In genomic region chr11:86807356-86807755, GRCh38 we compare ENCODE assay signal across 25 cellular contexts. TPM values are rescaled to one million over a fixed set of nuclear protein-coding genes. Genes with fewer than 3 reads are reported as not detected.
DNase-seq lines count a peak whose midpoint lies in the region; ATAC-seq and TF ChIP-seq lines count a peak whose summit lies in the region.
"Had no signal": no experiment of that assay in that cellular context is flagged by ENCODE, and none has a peak within 500 bp of the region (broad histone marks: within the 10 kb centered on the region; RNA-seq: fewer than 3 reads in every experiment).

No MANE protein-coding gene starts in this region.

- no peak overlapping the region for H4K8ac ChIP-seq in IMR-90 (ENCODE audit: low read depth in 2 of 2, low read length in 2 of 2)

- H3K18ac ChIP-seq in IMR-90 (ENCODE audit: low read depth, low read length): no peak overlapping the region

- H2AK5ac ChIP-seq in IMR-90 (ENCODE audit: low read depth, low read length): peak overlapping the region; percentile 14; the same call in 1 of the 2 replicates

- no peak overlapping the region for H2BK15ac ChIP-seq in IMR-90 (ENCODE audit: low read depth, low read length)

- H3K4me3 Mint-ChIP-seq in chondrocyte (ENCODE audit: unreplicated experiment): no peak overlapping the region
- H3K4me3 Mint-ChIP-seq: activated CD4-positive, alpha-beta T cell treated with anti-CD3 and anti-CD28 coated beads, Interleukin-2, amount 10 ng/mL, durations not matched to agents 7 days and 5 days; H9; stimulated activated naive B cell treated with anti-CD40 and anti-IgM and Interleukin-4, amounts not matched to agents 10 μg/mL and 1 μg/mL and 100 μg/mL, for 72 hours; T-helper 2 cell treated with Interferon-gamma antibody and Interleukin-4, amounts not matched to agents 5 μg/mL and 100 μg/mL, for 36 hours had no signal

- no peak overlapping the region for H3K23ac ChIP-seq in IMR-90 (ENCODE audit: low read depth, low read length)

- CTCF ChIA-PET in IMR-90 (lab: Yijun Ruan, JAX): no interaction called here

- H3K27ac Mint-ChIP-seq in chondrocyte (ENCODE audit: unreplicated experiment): peak overlapping the region; percentile 79
- H3K27ac Mint-ChIP-seq: activated T-helper 2 cell treated with anti-CD3 and anti-CD28 coated beads, Interferon-gamma antibody, Interleukin-2, Interleukin-4, amounts not matched to agents 10 μg/mL and 5 μg/mL and 100 μg/mL, durations not matched to agents 14 hours and 24 hours and 36 hours; stimulated activated naive B cell treated with anti-CD40 and anti-IgM and Interleukin-4, amounts not matched to agents 10 μg/mL and 1 μg/mL and 100 μg/mL, for 72 hours; T-helper 2 cell treated with Interferon-gamma antibody and Interleukin-4, amounts not matched to agents 5 μg/mL and 100 μg/mL, for 36 hours had no signal

- H3K56ac ChIP-seq in IMR-90 (ENCODE audit: extremely low read depth, insufficient read depth, low read length): no peak overlapping the region

- H3K4me3 ChIP-seq in IMR-90 (ENCODE audit: insufficient read depth, low read depth, low read length) (no peak overlapping the region), lower lobe of right lung (no peak overlapping the region), rectal smooth muscle tissue (ENCODE audit: low read length) (no peak overlapping the region), mucosa of descending colon (no peak overlapping the region)
- H3K4me3 ChIP-seq: body of pancreas, SK-N-MC, spleen, thoracic aorta had no signal

- no peak overlapping the region for H3K4me2 ChIP-seq in IMR-90 (ENCODE audit: low read depth, low read length)

- peaks cover 30% of the 10 kb centered on the region for H3K36me3 Mint-ChIP-seq in chondrocyte (ENCODE audit: low read depth)
- H3K36me3 Mint-ChIP-seq: stimulated activated naive B cell treated with anti-CD40 and anti-IgM and Interleukin-4, amounts not matched to agents 10 μg/mL and 1 μg/mL and 100 μg/mL, for 72 hours had no signal

- H3K27ac ChIP-seq in IMR-90 (ENCODE audit: insufficient read depth, low read length): no peak overlapping the region
- H3K27ac ChIP-seq in lower lobe of right lung: peak overlapping the region; percentile 4
- peak overlapping the region; percentile 6 for H3K27ac ChIP-seq in rectal smooth muscle tissue (ENCODE audit: low read depth, low read length)
- H3K27ac ChIP-seq: body of pancreas, SK-N-MC, spleen, thoracic aorta, WERI-Rb-1 had no signal

- H3K14ac ChIP-seq in IMR-90 (replicated peaks; ENCODE audit: low read depth, low read length): no peak overlapping the region

- no peak overlapping the region for H2BK20ac ChIP-seq in IMR-90 (ENCODE audit: low read depth, low read length)

- H3K27me3 ChIP-seq in IMR-90 (ENCODE audit: control insufficient read depth, insufficient read depth, low read length): no peaks in the 10 kb centered on the region
- peaks cover 1% of the 10 kb centered on the region for H3K27me3 ChIP-seq in lower lobe of right lung (ENCODE audit: low read depth)
- no peaks in the 10 kb centered on the region for H3K27me3 ChIP-seq in rectal smooth muscle tissue (ENCODE audit: control insufficient read depth, insufficient read depth, low read length)
- H3K27me3 ChIP-seq: body of pancreas had no signal

- no peak for ATAC-seq in IMR-90 (ENCODE audit: low read depth)
- no peak for ATAC-seq in lower lobe of right lung
- ATAC-seq in mucosa of descending colon: no peak
- ATAC-seq: body of pancreas; left ventricle myocardium superior; stimulated activated naive B cell treated with anti-CD40 and anti-IgM and Interleukin-4, amounts not matched to agents 10 μg/mL and 1 μg/mL and 100 μg/mL, for 72 hours had no signal

- H3K9me1 ChIP-seq in IMR-90 (ENCODE audit: insufficient read depth, low read length): peaks cover 15% of the 10 kb centered on the region; the same call in 1 of the 2 replicates

- no peak for TF ChIP-seq CTCF in IMR-90 (conservative IDR thresholded peaks at IDR 0.05; ENCODE audit: low read depth, low read length)
- TF ChIP-seq CTCF in chondrocyte (IDR thresholded peaks at IDR 0.05): no peak
- no peak for TF ChIP-seq CTCF in lower lobe of right lung (IDR thresholded peaks at IDR 0.05)
- no peak for TF ChIP-seq CTCF in mucosa of descending colon (IDR thresholded peaks at IDR 0.05)

- no peaks in the 10 kb centered on the region for H4K20me1 ChIP-seq in IMR-90 (ENCODE audit: insufficient read depth, low read length)

- no peak overlapping the region for H2BK120ac ChIP-seq in IMR-90 (ENCODE audit: low read depth, low read length)

- no peak overlapping the region for H4K91ac ChIP-seq in IMR-90 (ENCODE audit: insufficient read depth, low read depth, low read length)

- no peak overlapping the region for H3K4ac ChIP-seq in IMR-90 (ENCODE audit: low read depth, low read length)

- POLR2A ChIA-PET in IMR-90 (lab: Charles Lee; ENCODE audit: unreplicated experiment): no interaction called here

- H2BK5ac ChIP-seq in IMR-90 (ENCODE audit: low read depth, low read length, poor library complexity, severe bottlenecking): no peak overlapping the region

- H3K4me1 Mint-ChIP-seq in chondrocyte (ENCODE audit: low read depth): peaks cover 100% of the 10 kb centered on the region

- H4K5ac ChIP-seq in IMR-90 (ENCODE audit: low read depth, low read length): no peak overlapping the region

- 100% methylated on average over 1 of the region's 5 CpGs; no CpG with 5 or more reads in 1 of the 2 experiments for WGBS in IMR-90 (ENCODE audit: extremely low coverage in 2 of 2, insufficient read length in 1 of 2), 2 experiments

- no TSS peak for BruUV-seq in IMR-90 (replicated peaks; lab: Mats Ljungman, UMichigan)

- no peak for TF ChIP-seq RAD21 in IMR-90 (IDR thresholded peaks at IDR 0.05; ENCODE audit: low read length)

- intact Hi-C loops in IMR-90 (cut with micrococcal nuclease) (no loop called here), lower lobe of right lung (cut with DNase I) (no loop called here), mucosa of descending colon (cut with DNase I, micrococcal nuclease) (no loop called here)

- TF ChIP-seq POLR2A in IMR-90 (IDR thresholded peaks at IDR 0.05; ENCODE audit: low read depth, low read length): no peak

- H2AK9ac ChIP-seq in IMR-90 (replicated peaks; ENCODE audit: low read depth, low read length, poor library complexity): no peak overlapping the region

- no peaks in the 10 kb centered on the region for H3K27me3 Mint-ChIP-seq in chondrocyte (ENCODE audit: low read depth)

- H3K4me1 ChIP-seq in IMR-90 (ENCODE audit: control insufficient read depth, insufficient read depth, low read length): peaks cover 9% of the 10 kb centered on the region; the same call in 1 of the 2 replicates
- peaks cover 35% of the 10 kb centered on the region for H3K4me1 ChIP-seq in lower lobe of right lung
- peaks cover 28% of the 10 kb centered on the region for H3K4me1 ChIP-seq in rectal smooth muscle tissue (ENCODE audit: control insufficient read depth, insufficient read depth, low read length)
- no peaks in the 10 kb centered on the region for H3K4me1 ChIP-seq in mucosa of descending colon (ENCODE audit: low read depth)

- H3K36me3 ChIP-seq in IMR-90 (ENCODE audit: control insufficient read depth, insufficient read depth, low read length) (0 out of 2 replicates have a peak, but pooled peaks cover 5% of the 10 kb centered on the region), lower lobe of right lung (no peaks in the 10 kb centered on the region), rectal smooth muscle tissue (ENCODE audit: control insufficient read depth, insufficient read depth, low read length) (peaks cover 8% of the 10 kb centered on the region), mucosa of descending colon (ENCODE audit: low read depth) (no peaks in the 10 kb centered on the region)
- H3K36me3 ChIP-seq: spleen, WERI-Rb-1 had no signal

- DNase-seq in IMR-90 (no peak), chondrocyte (ENCODE audit: low spot score) (no peak), lower lobe of right lung (no peak), mucosa of descending colon (no peak), GDM1 (lab: John Stamatoyannopoulos, UW) (no peak), dedifferentiated amniotic fluid mesenchymal stem cell (ENCODE audit: extremely low spot score) (no peak)
- DNase-seq in activated T-cell treated with anti-CD3 and anti-CD28 coated beads, Interleukin-2, amount 50 U/mL, for 48 hours: no peak
- DNase-seq: activated CD4-positive, alpha-beta T cell treated with anti-CD3 and anti-CD28 coated beads, Interleukin-2, amount 10 ng/mL, durations not matched to agents 7 days and 5 days; body of pancreas; C1 segment of cervical spinal cord; H9; hypothalamus; left ventricle myocardium superior; NCI-H1694 treated with DMSO at 0.1 percent for 48 hours; NCI-H2171 treated with DMSO at 0.1 percent for 48 hours; NCI-H69; spleen; stimulated activated CD4-positive, alpha-beta T cell treated with anti-CD3 and anti-CD28 coated beads, Interleukin-2, amount 100 ng/mL, for 48 hours; stimulated activated naive B cell treated with anti-CD40 and anti-IgM and Interleukin-4, amounts not matched to agents 10 μg/mL and 1 μg/mL and 100 μg/mL, for 72 hours; WERI-Rb-1 had no signal

- H3K79me1 ChIP-seq in IMR-90 (ENCODE audit: low read depth in 1 of 2, low read length in 2 of 2): peaks cover 36 to 68% of the 10 kb centered on the region in 2 experiments

- H3K9me3 ChIP-seq in IMR-90 (ENCODE audit: control insufficient read depth, insufficient read depth, low read length): no peaks in the 10 kb centered on the region
- H3K9me3 ChIP-seq in lower lobe of right lung: no peaks in the 10 kb centered on the region
- H3K9me3 ChIP-seq in mucosa of descending colon: no peaks in the 10 kb centered on the region
- H3K9me3 ChIP-seq: body of pancreas, spleen, thoracic aorta had no signal

- dilution Hi-C loops in IMR-90 (cut with HindIII; ENCODE audit: low sequenced_read_pairs, unreplicated experiment): no loop called here

- in situ Hi-C loops in IMR-90 (cut with MboI; ENCODE audit: low sequenced_read_pairs): no loop called here

- H3K9ac ChIP-seq in IMR-90 (ENCODE audit: low read depth, low read length) (no peak overlapping the region), rectal smooth muscle tissue (ENCODE audit: low read length) (no peak overlapping the region)

- H3K9me3 Mint-ChIP-seq in chondrocyte (ENCODE audit: low read depth): no peaks in the 10 kb centered on the region
- H3K9me3 Mint-ChIP-seq: activated CD4-positive, alpha-beta T cell treated with anti-CD3 and anti-CD28 coated beads, Interleukin-2, amount 10 ng/mL, durations not matched to agents 7 days and 5 days; activated T-helper 2 cell treated with anti-CD3 and anti-CD28 coated beads, Interferon-gamma antibody, Interleukin-2, Interleukin-4, amounts not matched to agents 10 μg/mL and 5 μg/mL and 100 μg/mL, durations not matched to agents 14 hours and 24 hours and 36 hours; H9; stimulated activated naive B cell treated with anti-CD40 and anti-IgM and Interleukin-4, amounts not matched to agents 10 μg/mL and 1 μg/mL and 100 μg/mL, for 72 hours; T-helper 2 cell treated with Interferon-gamma antibody and Interleukin-4, amounts not matched to agents 5 μg/mL and 100 μg/mL, for 36 hours had no signal

- no peak overlapping the region for H2AFZ ChIP-seq in IMR-90 (replicated peaks; ENCODE audit: low read length, poor library complexity)

RNA-seq across cellular contexts. Expression of gene PRSS23, which starts 7.0 kb away (rescaled TPM):
- total RNA-seq in IMR-90 (2012; rRNA removed): 123 and 199 TPM in 2 replicates
- 82.8 and 100 TPM in 2 replicates for polyA plus RNA-seq in IMR-90 (2012; rRNA removed)
- 29.4 and 33.7 TPM in 2 replicates for polyA plus RNA-seq in IMR-90 (2012; cell fraction: cytosol; rRNA removed)
- polyA plus RNA-seq in IMR-90 (2012; cell fraction: nucleus; rRNA removed; ENCODE audit: low replicate concordance): 12.6 and 23.8 TPM in 2 replicates
- total RNA-seq in chondrocyte: 464 to 742 TPM (median 737 TPM) in 3 replicates
- 40.3 TPM for total RNA-seq in lower lobe of right lung
- 100 to 1,000 TPM in 2 of 3 donors, 10 to 100 TPM in 1; 75.0 to 128 (median 122) TPM for total RNA-seq in mucosa of descending colon
